Comparison of ENCODE assay signal across 8 cellular contexts in genomic region chr6:132298344-132298949, GRCh38.
DNase-seq lines count a peak whose midpoint lies in the region; ATAC-seq, FAIRE-seq and TF ChIP-seq lines count a peak whose summit lies in the region.

No MANE protein-coding gene starts in this region.

- no peak overlapping the region for H3K27ac ChIP-seq in GM12878 (ENCODE audit: control insufficient read depth, insufficient read depth)
- H3K27ac ChIP-seq in thyroid gland: no peak overlapping the region

- no peak for TF ChIP-seq EP300 in GM12878 (IDR thresholded peaks at IDR 0.05; ENCODE audit: borderline replicate concordance in 1 of 2, control insufficient read depth in 1 of 2, low read depth in 2 of 2, low read length in 2 of 2)

- H3K9ac ChIP-seq in GM12878 (ENCODE audit: control insufficient read depth, insufficient read depth, low read length): no peak overlapping the region

- intact Hi-C loops in GM12878 (cut with micrococcal nuclease; ENCODE audit: unreplicated experiment): loop anchor here (1.0 to 10.0 kb wide), 3 partner anchors 19 to 496 kb away; partner anchors contain the start of gene SLC18B1
- intact Hi-C loops in thyroid gland (cut with DNase I): no loop called here

- FAIRE-seq in GM12878 (lab: Jason Lieb, UNC): peak; percentile 44

- POLR2A ChIA-PET in GM12878 (lab: Charles Lee): no interaction called here

- H4K20me1 ChIP-seq in GM12878 (ENCODE audit: control insufficient read depth, insufficient read depth): no peaks in the 10 kb centered on the region

- in situ Hi-C loops in HAP-1 (cut with MboI; ENCODE audit: low sequenced_read_pairs) (loop anchor here (25.0 kb wide), 1 partner anchor 489 kb away; the partner anchor contains the start of gene SLC18B1), GM12878 (cut with MboI) (no loop called here)

- RAD21 ChIA-PET in GM12878 (lab: Charles Lee; ENCODE audit: unreplicated experiment): interaction anchor here (0.9 to 7.1 kb wide), 11 partner anchors 8 to 373 kb away, joined by 3 to 74 read pairs (median 4); partner anchors contain the start of gene STX7

- DNase-seq in NOMO-1 treated with DMSO at 0.1 percent for 48 hours (lab: John Stamatoyannopoulos, UW; ENCODE audit: unreplicated experiment) (peak; percentile 15), NOMO-1 treated with dmso at 0.1 percent for 144 hours (lab: John Stamatoyannopoulos, UW; ENCODE audit: unreplicated experiment) (no peak), HAP-1 (ENCODE audit: low spot score in 2 of 2) (peak; percentile 26 to 70), NCI-H748 (lab: John Stamatoyannopoulos, UW; ENCODE audit: unreplicated experiment) (peak; percentile 40), GM12878 (ENCODE audit: low read depth, low spot score) (no peak), kidney glomerular epithelial cell (lab: John Stamatoyannopoulos, UW) (peak; percentile 29), thyroid gland (peak; percentile 20 to 27)

- H3K4me2 ChIP-seq in GM12878 (ENCODE audit: control insufficient read depth, insufficient read depth): no peak overlapping the region

- TF ChIP-seq POLR2A in GM12878 (IDR thresholded peaks at IDR 0.05; ENCODE audit: low read depth, low read length) (no peak), thyroid gland (IDR thresholded peaks at IDR 0.05) (no peak)

- no peak overlapping the region for H2AFZ ChIP-seq in GM12878 (ENCODE audit: control insufficient read depth, low read depth, low read length)

- H3K4me3 ChIP-seq in HAP-1 (no peak overlapping the region), GM12878 (no peak overlapping the region), thyroid gland (replicated peaks in 1 of 3) (no peak overlapping the region)

- no peaks in the 10 kb centered on the region for H3K79me2 ChIP-seq in GM12878 (ENCODE audit: control insufficient read depth, insufficient read depth, low read length)

- no TSS peak for BruUV-seq in GM12878 (replicated peaks; lab: Mats Ljungman, UMichigan)

- TF ChIP-seq CTCF in GM12878 (IDR thresholded peaks at IDR 0.05 in 2 of 3, conservative IDR thresholded peaks at IDR 0.05 in 1 of 3; ENCODE audit: control insufficient read depth in 2 of 3, extremely low read depth in 1 of 3, insufficient read depth in 1 of 3, low read depth in 3 of 3, low read length in 3 of 3): peak; percentile 61 to 70 (median 63)
- TF ChIP-seq CTCF in thyroid gland (IDR thresholded peaks at IDR 0.05): peak in 4 of 6 experiments; percentile 11 to 48 (median 34)

- H3K36me3 ChIP-seq in HAP-1 (replicated peaks): no peaks in the 10 kb centered on the region
- H3K36me3 ChIP-seq in GM12878 (ENCODE audit: control insufficient read depth in 2 of 2, insufficient read depth in 2 of 2, low read length in 1 of 2): no peaks in the 10 kb centered on the region
- H3K36me3 ChIP-seq in thyroid gland: no peaks in the 10 kb centered on the region

- H3K4me1 ChIP-seq in HAP-1 (no peaks in the 10 kb centered on the region), GM12878 (ENCODE audit: control insufficient read depth, insufficient read depth, low read length) (no peaks in the 10 kb centered on the region), thyroid gland (no peaks in the 10 kb centered on the region)

- TF ChIP-seq RAD21 in GM12878 (IDR thresholded peaks at IDR 0.05; ENCODE audit: insufficient read depth, low read depth, low read length): peak; percentile 67

- H3K27me3 ChIP-seq in HAP-1 (ENCODE audit: low read depth): no peaks in the 10 kb centered on the region
- H3K27me3 ChIP-seq in GM12878 (replicated peaks in 1 of 2; ENCODE audit: control insufficient read depth in 2 of 2, insufficient read depth in 2 of 2, low read length in 1 of 2): no peaks in the 10 kb centered on the region
- H3K27me3 ChIP-seq in thyroid gland: no peaks in the 10 kb centered on the region

- H3K9me3 ChIP-seq in HAP-1: no peaks in the 10 kb centered on the region
- H3K9me3 ChIP-seq in GM12878 (replicated peaks; ENCODE audit: control insufficient read depth, insufficient read depth, low read length): no peaks in the 10 kb centered on the region
- H3K9me3 ChIP-seq in thyroid gland: no peaks in the 10 kb centered on the region

- ATAC-seq in GM12878 (peak; percentile 78), HG02970 (IDR thresholded peaks at IDR 0.05; ENCODE audit: low FRiP score, unreplicated experiment) (no peak)

- CTCF ChIA-PET in GM12878 (lab: Yijun Ruan, JAX): interaction anchor here (0.7 to 15.8 kb wide), 23 partner anchors 9 to 454 kb away, joined by 3 to 462 read pairs (median 5); partner anchors contain the start of gene STX7

- SMC1A ChIA-PET in GM12878 (lab: Charles Lee; ENCODE audit: uncharacterized antibody, unreplicated experiment): interaction anchor here (0.6 to 8.3 kb wide), 19 partner anchors 10 to 381 kb away, joined by 3 to 121 read pairs (median 4); no protein-coding TSS in a partner anchor

TF ChIP-seq in GM12878, 131 proteins besides CTCF, POLR2A, EP300 and RAD21:
- no peak for TF ChIP-seq MAX (IDR thresholded peaks at IDR 0.05; ENCODE audit: low read depth, low read length)
- peak; percentile 72; the same call in 1 of the 2 replicates for TF ChIP-seq SMC3 (IDR thresholded peaks at IDR 0.05; ENCODE audit: borderline replicate concordance, low read length)
TF ChIP-seq in GM12878: peak in this region for 1.

Comparison
In these comparisons a context has a peak if more than half of its experiments do, and no peak if none do; other contexts are left out.
1. DNase-seq: peak in NOMO-1 treated with DMSO at 0.1 percent for 48 hours (single experiment), HAP-1 (2 of 2), NCI-H748 (single experiment), kidney glomerular epithelial cell (single experiment) and thyroid gland (2 of 2); none in NOMO-1 treated with dmso at 0.1 percent for 144 hours (single experiment) and GM12878 (single experiment).